1 cellular context compared by ENCODE assay signal in the genomic region with DNA sequence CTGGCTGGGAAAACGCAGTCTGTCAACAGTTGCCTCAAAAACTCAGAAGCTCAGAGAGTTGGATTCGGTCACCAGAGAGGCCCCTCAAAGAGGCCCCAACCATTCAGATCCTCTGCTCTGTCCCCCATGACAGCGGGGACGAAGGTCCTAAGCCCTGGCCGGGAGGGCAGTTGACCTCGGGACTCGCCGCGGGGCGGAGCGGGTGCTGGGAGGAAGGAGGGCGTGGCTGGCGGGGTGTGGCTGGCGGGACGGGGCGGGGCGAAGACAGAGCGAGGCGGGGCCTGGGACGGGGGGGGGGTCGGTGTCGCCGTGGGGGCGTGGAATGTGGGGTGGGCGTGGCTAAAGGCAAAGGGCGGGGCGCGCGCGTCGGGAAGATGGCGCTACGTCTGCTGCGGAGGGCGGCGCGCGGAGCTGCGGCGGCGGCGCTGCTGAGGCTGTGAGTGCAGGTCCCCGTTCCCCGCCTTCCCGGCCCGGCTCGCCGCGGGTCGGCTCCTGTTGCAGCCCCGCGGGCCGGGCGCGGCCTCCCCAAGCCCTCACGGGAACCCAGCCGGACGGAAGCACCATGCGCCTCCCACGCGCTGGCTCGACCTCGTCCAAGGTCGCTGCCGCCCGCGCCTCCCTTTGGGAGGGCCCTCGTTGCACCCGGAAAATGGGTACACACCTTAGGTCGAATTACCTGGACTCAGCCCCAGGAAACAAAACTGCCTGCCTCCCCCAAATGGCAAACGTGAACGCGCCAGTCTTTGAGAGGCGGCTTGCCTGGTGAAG.
TF ChIP-seq lines count a peak whose summit lies in the region.

A gene (plus strand): TSS at position 369 of the 768 bp plus-strand sequence.

TF ChIP-seq in GM12878, 131 proteins besides CTCF, POLR2A, EP300 and RAD21 (continued from another document and continues in another):
- TF ChIP-seq, protein P1, sequence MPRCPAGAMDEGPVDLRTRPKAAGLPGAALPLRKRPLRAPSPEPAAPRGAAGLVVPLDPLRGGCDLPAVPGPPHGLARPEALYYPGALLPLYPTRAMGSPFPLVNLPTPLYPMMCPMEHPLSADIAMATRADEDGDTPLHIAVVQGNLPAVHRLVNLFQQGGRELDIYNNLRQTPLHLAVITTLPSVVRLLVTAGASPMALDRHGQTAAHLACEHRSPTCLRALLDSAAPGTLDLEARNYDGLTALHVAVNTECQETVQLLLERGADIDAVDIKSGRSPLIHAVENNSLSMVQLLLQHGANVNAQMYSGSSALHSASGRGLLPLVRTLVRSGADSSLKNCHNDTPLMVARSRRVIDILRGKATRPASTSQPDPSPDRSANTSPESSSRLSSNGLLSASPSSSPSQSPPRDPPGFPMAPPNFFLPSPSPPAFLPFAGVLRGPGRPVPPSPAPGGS (IDR thresholded peaks at IDR 0.05; ENCODE audit: borderline replicate concordance, insufficient read depth, low read depth, low read length, poor library complexity, severe bottlenecking), result no peak
- TF ChIP-seq, protein P2, sequence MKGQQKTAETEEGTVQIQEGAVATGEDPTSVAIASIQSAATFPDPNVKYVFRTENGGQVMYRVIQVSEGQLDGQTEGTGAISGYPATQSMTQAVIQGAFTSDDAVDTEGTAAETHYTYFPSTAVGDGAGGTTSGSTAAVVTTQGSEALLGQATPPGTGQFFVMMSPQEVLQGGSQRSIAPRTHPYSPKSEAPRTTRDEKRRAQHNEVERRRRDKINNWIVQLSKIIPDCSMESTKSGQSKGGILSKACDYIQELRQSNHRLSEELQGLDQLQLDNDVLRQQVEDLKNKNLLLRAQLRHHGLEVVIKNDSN (IDR thresholded peaks at IDR 0.05; ENCODE audit: borderline replicate concordance, extremely low read length, insufficient read depth, low read depth, low read length), result no peak
- TF ChIP-seq ESRRA (IDR thresholded peaks at IDR 0.05; ENCODE audit: low read length) (peak; percentile 78; the same call in 1 of the 2 replicates), ZSCAN29 (IDR thresholded peaks at IDR 0.05) (no peak), SUZ12 (IDR thresholded peaks at IDR 0.05; ENCODE audit: unreplicated experiment) (no peak), CHD2 (IDR thresholded peaks at IDR 0.05; ENCODE audit: borderline replicate concordance, low read depth, low read length) (no peak), BMI1 (IDR thresholded peaks at IDR 0.05; ENCODE audit: borderline replicate concordance) (no peak), CREB1 (IDR thresholded peaks at IDR 0.05; ENCODE audit: low read depth) (peak; percentile 43; the same call in 1 of the 2 replicates), POLR2AphosphoS5 (IDR thresholded peaks at IDR 0.05; ENCODE audit: low read length) (peak; percentile 74), TCF3 (IDR thresholded peaks at IDR 0.05; ENCODE audit: borderline replicate concordance, insufficient read depth, low read depth, low read length) (0 out of 2 replicates have a peak, but pooled peaks have one; percentile 27), NR2C2 (IDR thresholded peaks at IDR 0.05; ENCODE audit: borderline replicate concordance, control insufficient read depth, insufficient read length, low read depth) (no peak), ZNF24 (IDR thresholded peaks at IDR 0.05) (0 out of 2 replicates have a peak, but pooled peaks have one; percentile 41), SIX5 (IDR thresholded peaks at IDR 0.05; ENCODE audit: low read depth, low read length, severe bottlenecking) (no peak), POLR2AphosphoS2 (IDR thresholded peaks at IDR 0.05; ENCODE audit: low read depth, low read length) (0 out of 2 replicates have a peak, but pooled peaks have one; percentile 41), IKZF2 (IDR thresholded peaks at IDR 0.05) (no peak), CREM (IDR thresholded peaks at IDR 0.05; ENCODE audit: low read depth) (peak; percentile 32; the same call in 1 of the 2 replicates), DPF2 (IDR thresholded peaks at IDR 0.05) (peak; percentile 77; the same call in 1 of the 2 replicates), EED (IDR thresholded peaks at IDR 0.05; ENCODE audit: low read depth) (peak; percentile 27; the same call in 1 of the 2 replicates), NR2F1 (conservative IDR thresholded peaks at IDR 0.05) (peak; percentile 72), SP1 (IDR thresholded peaks at IDR 0.05; ENCODE audit: low read depth, low read length) (peak; percentile 56), BACH1 (IDR thresholded peaks at IDR 0.05; ENCODE audit: borderline replicate concordance) (peak; percentile 57; the same call in 1 of the 2 replicates), SMARCA5 (IDR thresholded peaks at IDR 0.05) (peak; percentile 85; the same call in 1 of the 2 replicates), TCF12 (IDR thresholded peaks at IDR 0.05; ENCODE audit: low read depth, low read length) (0 out of 2 replicates have a peak, but pooled peaks have one; percentile 2), BHLHE40 (IDR thresholded peaks at IDR 0.05; ENCODE audit: borderline replicate concordance in 1 of 2, low read depth in 2 of 2, low read length in 1 of 2) (peak in 1 of 2 experiments; percentile 64; a peak in 2 of 4 replicates), MYB (IDR thresholded peaks at IDR 0.05; ENCODE audit: borderline replicate concordance, low read depth, low read length) (no peak), SUPT20H (IDR thresholded peaks at IDR 0.05; ENCODE audit: borderline replicate concordance, control insufficient read depth, low read depth, low read length) (no peak), EGR1 (IDR thresholded peaks at IDR 0.05; ENCODE audit: borderline replicate concordance in 1 of 2, low read depth in 2 of 2, low read length in 2 of 2) (peak in 1 of 2 experiments; percentile 83; a peak in 2 of 3 replicates), TAF1 (IDR thresholded peaks at IDR 0.05; ENCODE audit: borderline replicate concordance, low read depth, low read length) (peak; percentile 87; the same call in 1 of the 2 replicates), ZNF622 (IDR thresholded peaks at IDR 0.05) (no peak), JUNB (IDR thresholded peaks at IDR 0.05) (no peak)
- TF ChIP-seq, protein P3, sequence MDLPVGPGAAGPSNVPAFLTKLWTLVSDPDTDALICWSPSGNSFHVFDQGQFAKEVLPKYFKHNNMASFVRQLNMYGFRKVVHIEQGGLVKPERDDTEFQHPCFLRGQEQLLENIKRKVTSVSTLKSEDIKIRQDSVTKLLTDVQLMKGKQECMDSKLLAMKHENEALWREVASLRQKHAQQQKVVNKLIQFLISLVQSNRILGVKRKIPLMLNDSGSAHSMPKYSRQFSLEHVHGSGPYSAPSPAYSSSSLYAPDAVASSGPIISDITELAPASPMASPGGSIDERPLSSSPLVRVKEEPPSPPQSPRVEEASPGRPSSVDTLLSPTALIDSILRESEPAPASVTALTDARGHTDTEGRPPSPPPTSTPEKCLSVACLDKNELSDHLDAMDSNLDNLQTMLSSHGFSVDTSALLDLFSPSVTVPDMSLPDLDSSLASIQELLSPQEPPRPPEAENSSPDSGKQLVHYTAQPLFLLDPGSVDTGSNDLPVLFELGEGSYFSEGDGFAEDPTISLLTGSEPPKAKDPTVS (IDR thresholded peaks at IDR 0.05; ENCODE audit: low read depth, low read length), result no peak
- TF ChIP-seq, protein P4, sequence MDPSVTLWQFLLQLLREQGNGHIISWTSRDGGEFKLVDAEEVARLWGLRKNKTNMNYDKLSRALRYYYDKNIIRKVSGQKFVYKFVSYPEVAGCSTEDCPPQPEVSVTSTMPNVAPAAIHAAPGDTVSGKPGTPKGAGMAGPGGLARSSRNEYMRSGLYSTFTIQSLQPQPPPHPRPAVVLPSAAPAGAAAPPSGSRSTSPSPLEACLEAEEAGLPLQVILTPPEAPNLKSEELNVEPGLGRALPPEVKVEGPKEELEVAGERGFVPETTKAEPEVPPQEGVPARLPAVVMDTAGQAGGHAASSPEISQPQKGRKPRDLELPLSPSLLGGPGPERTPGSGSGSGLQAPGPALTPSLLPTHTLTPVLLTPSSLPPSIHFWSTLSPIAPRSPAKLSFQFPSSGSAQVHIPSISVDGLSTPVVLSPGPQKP (IDR thresholded peaks at IDR 0.05; ENCODE audit: low read depth, low read length), result no peak
- TF ChIP-seq, protein P5, sequence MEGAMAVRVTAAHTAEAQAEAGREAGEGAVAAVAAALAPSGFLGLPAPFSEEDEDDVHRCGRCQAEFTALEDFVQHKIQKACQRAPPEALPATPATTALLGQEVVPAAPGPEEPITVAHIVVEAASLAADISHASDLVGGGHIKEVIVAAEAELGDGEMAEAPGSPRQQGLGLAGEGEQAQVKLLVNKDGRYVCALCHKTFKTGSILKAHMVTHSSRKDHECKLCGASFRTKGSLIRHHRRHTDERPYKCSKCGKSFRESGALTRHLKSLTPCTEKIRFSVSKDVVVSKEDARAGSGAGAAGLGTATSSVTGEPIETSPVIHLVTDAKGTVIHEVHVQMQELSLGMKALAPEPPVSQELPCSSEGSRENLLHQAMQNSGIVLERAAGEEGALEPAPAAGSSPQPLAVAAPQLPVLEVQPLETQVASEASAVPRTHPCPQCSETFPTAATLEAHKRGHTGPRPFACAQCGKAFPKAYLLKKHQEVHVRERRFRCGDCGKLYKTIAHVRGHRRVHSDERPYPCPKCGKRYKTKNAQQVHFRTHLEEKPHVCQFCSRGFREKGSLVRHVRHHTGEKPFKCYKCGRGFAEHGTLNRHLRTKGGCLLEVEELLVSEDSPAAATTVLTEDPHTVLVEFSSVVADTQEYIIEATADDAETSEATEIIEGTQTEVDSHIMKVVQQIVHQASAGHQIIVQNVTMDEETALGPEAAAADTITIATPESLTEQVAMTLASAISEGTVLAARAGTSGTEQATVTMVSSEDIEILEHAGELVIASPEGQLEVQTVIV (IDR thresholded peaks at IDR 0.05; ENCODE audit: borderline replicate concordance, partially characterized antibody), result no peak
- TF ChIP-seq, protein P6, sequence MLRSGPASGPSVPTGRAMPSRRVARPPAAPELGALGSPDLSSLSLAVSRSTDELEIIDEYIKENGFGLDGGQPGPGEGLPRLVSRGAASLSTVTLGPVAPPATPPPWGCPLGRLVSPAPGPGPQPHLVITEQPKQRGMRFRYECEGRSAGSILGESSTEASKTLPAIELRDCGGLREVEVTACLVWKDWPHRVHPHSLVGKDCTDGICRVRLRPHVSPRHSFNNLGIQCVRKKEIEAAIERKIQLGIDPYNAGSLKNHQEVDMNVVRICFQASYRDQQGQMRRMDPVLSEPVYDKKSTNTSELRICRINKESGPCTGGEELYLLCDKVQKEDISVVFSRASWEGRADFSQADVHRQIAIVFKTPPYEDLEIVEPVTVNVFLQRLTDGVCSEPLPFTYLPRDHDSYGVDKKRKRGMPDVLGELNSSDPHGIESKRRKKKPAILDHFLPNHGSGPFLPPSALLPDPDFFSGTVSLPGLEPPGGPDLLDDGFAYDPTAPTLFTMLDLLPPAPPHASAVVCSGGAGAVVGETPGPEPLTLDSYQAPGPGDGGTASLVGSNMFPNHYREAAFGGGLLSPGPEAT (IDR thresholded peaks at IDR 0.05; ENCODE audit: low read depth), result no peak
- TF ChIP-seq, protein P7, sequence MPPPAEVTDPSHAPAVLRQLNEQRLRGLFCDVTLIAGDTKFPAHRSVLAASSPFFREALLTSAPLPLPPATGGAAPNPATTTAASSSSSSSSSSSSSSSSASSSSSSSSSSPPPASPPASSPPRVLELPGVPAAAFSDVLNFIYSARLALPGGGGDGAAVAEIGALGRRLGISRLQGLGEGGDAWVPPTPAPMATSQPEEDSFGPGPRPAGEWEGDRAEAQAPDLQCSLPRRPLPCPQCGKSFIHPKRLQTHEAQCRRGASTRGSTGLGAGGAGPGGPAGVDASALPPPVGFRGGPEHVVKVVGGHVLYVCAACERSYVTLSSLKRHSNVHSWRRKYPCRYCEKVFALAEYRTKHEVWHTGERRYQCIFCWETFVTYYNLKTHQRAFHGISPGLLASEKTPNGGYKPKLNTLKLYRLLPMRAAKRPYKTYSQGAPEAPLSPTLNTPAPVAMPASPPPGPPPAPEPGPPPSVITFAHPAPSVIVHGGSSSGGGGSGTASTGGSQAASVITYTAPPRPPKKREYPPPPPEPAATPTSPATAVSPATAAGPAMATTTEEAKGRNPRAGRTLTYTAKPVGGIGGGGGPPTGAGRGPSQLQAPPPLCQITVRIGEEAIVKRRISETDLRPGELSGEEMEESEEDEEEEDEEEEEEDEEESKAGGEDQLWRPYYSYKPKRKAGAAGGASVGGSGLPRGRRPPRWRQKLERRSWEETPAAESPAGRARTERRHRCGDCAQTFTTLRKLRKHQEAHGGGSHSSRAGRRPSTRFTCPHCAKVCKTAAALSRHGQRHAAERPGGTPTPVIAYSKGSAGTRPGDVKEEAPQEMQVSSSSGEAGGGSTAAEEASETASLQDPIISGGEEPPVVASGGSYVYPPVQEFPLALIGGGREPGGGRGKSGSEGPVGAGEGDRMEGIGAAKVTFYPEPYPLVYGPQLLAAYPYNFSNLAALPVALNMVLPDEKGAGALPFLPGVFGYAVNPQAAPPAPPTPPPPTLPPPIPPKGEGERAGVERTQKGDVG (CRISPR knock-in tag; IDR thresholded peaks at IDR 0.05), result no peak
- TF ChIP-seq, protein P8, sequence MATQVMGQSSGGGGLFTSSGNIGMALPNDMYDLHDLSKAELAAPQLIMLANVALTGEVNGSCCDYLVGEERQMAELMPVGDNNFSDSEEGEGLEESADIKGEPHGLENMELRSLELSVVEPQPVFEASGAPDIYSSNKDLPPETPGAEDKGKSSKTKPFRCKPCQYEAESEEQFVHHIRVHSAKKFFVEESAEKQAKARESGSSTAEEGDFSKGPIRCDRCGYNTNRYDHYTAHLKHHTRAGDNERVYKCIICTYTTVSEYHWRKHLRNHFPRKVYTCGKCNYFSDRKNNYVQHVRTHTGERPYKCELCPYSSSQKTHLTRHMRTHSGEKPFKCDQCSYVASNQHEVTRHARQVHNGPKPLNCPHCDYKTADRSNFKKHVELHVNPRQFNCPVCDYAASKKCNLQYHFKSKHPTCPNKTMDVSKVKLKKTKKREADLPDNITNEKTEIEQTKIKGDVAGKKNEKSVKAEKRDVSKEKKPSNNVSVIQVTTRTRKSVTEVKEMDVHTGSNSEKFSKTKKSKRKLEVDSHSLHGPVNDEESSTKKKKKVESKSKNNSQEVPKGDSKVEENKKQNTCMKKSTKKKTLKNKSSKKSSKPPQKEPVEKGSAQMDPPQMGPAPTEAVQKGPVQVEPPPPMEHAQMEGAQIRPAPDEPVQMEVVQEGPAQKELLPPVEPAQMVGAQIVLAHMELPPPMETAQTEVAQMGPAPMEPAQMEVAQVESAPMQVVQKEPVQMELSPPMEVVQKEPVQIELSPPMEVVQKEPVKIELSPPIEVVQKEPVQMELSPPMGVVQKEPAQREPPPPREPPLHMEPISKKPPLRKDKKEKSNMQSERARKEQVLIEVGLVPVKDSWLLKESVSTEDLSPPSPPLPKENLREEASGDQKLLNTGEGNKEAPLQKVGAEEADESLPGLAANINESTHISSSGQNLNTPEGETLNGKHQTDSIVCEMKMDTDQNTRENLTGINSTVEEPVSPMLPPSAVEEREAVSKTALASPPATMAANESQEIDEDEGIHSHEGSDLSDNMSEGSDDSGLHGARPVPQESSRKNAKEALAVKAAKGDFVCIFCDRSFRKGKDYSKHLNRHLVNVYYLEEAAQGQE (IDR thresholded peaks at IDR 0.05; ENCODE audit: low read depth, low read length), result peak; percentile 40; the same call in 1 of the 2 replicates
- TF ChIP-seq, protein P9, sequence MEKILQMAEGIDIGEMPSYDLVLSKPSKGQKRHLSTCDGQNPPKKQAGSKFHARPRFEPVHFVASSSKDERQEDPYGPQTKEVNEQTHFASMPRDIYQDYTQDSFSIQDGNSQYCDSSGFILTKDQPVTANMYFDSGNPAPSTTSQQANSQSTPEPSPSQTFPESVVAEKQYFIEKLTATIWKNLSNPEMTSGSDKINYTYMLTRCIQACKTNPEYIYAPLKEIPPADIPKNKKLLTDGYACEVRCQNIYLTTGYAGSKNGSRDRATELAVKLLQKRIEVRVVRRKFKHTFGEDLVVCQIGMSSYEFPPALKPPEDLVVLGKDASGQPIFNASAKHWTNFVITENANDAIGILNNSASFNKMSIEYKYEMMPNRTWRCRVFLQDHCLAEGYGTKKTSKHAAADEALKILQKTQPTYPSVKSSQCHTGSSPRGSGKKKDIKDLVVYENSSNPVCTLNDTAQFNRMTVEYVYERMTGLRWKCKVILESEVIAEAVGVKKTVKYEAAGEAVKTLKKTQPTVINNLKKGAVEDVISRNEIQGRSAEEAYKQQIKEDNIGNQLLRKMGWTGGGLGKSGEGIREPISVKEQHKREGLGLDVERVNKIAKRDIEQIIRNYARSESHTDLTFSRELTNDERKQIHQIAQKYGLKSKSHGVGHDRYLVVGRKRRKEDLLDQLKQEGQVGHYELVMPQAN (conservative IDR thresholded peaks at IDR 0.05), result peak; percentile 69; the same call in 1 of the 2 replicates
